21 cellular contexts compared by ENCODE assay signal in genomic region chr6:125843593-125843992, GRCh38. TPM values are rescaled to one million over a fixed set of nuclear protein-coding genes. Genes with fewer than 3 reads are reported as not detected.
DNase-seq lines count a peak whose midpoint lies in the region; ATAC-seq and TF ChIP-seq lines count a peak whose summit lies in the region.
"Had no signal": no experiment of that assay in that cellular context is flagged by ENCODE, and none has a peak within 500 bp of the region (broad histone marks: within the 10 kb centered on the region; RNA-seq: fewer than 3 reads in every experiment).

No MANE protein-coding gene starts in this region.

- H3K4me1 ChIP-seq in A673 (ENCODE audit: insufficient read depth, low read length, poor library complexity, severe bottlenecking), result peaks cover 5% of the 10 kb centered on the region
- H3K4me1 ChIP-seq: foreskin keratinocyte had no signal

- POLR2A ChIA-PET in A673 (lab: Charles Lee; ENCODE audit: low non-redundant PET), result no interaction called here

- BruUV-seq in A673 (replicated peaks; lab: Mats Ljungman, UMichigan), result no TSS peak

- peak; percentile 32 to 38 for DNase-seq in Kasumi-1 (lab: John Stamatoyannopoulos, UW)
- DNase-seq in SIG-M5 treated with dmso at 0.1 percent for 504 hours (lab: John Stamatoyannopoulos, UW; ENCODE audit: unreplicated experiment), result peak; percentile 88
- DNase-seq in foreskin melanocyte, result peak; percentile 87
- DNase-seq in superior temporal gyrus (ENCODE audit: extremely low spot score), result peak; percentile 81
- DNase-seq in A673 (ENCODE audit: low spot score), result no peak
- DNase-seq in T-helper 2 cell, result no peak
- DNase-seq: activated CD4-positive, alpha-beta T cell treated with anti-CD3 and anti-CD28 coated beads, Interleukin-2, amount 50 U/mL, for 4 hours; activated T-cell treated with anti-CD3 and anti-CD28 coated beads, Interleukin-2, amount 50 U/mL, for 24 hours; BE2C; body of pancreas; cortex of kidney; foreskin keratinocyte; GOT3; NCI-H2029; NCI-H510A; ovary; SK-N-SH; small intestine; tibial artery had no signal

- CTCF ChIA-PET in A673 (lab: Charles Lee), result no interaction called here

- no peak overlapping the region for H3K4me3 ChIP-seq in A673 (ENCODE audit: low read depth, low read length, poor library complexity, severe bottlenecking)
- H3K4me3 ChIP-seq: body of pancreas, ovary, tibial artery had no signal

- H3K36me3 ChIP-seq in A673 (ENCODE audit: insufficient read depth, low read length, poor library complexity, severe bottlenecking), result no peaks in the 10 kb centered on the region
- H3K36me3 ChIP-seq: ovary, tibial artery had no signal

- H3K27ac ChIP-seq in A673 (ENCODE audit: low read depth, low read length, poor library complexity, severe bottlenecking), result no peak overlapping the region
- H3K27ac ChIP-seq: body of pancreas, foreskin keratinocyte, tibial artery had no signal

- H3K9me3 ChIP-seq in A673 (ENCODE audit: low read depth, low read length, poor library complexity, severe bottlenecking), result no peaks in the 10 kb centered on the region
- H3K9me3 ChIP-seq: BE2C, body of pancreas, ovary, SK-N-SH, tibial artery had no signal

- no peaks in the 10 kb centered on the region for H3K27me3 ChIP-seq in A673 (replicated peaks; ENCODE audit: insufficient read depth, low read depth, low read length, poor library complexity)
- H3K27me3 ChIP-seq: BE2C, body of pancreas, foreskin keratinocyte, ovary, tibial artery had no signal

- TF ChIP-seq CTCF in A673 (conservative IDR thresholded peaks at IDR 0.05; ENCODE audit: low read depth, low read length), result no peak

- ATAC-seq in HG02642 (IDR thresholded peaks at IDR 0.05; ENCODE audit: poor library complexity, unreplicated experiment), result no peak
- ATAC-seq: activated naive CD4-positive, alpha-beta T cell treated with anti-CD3 and anti-CD28 coated beads, Interleukin-2, amount 50 U/mL, for 72 hours; body of pancreas; foreskin keratinocyte had no signal

- intact Hi-C loops in A673 (cut with micrococcal nuclease; ENCODE audit: unreplicated experiment), result no loop called here

RNA-seq across cellular contexts. Expression of gene NCOA7, which starts 52.8 kb away (rescaled TPM):
- 30.1 and 33.5 TPM in 2 replicates for total RNA-seq in A673 (2021)

Comparison
In these comparisons a context has a peak if more than half of its experiments do, and no peak if none do; other contexts are left out.
1. DNase-seq: peak in Kasumi-1 (2 of 2), SIG-M5 treated with dmso at 0.1 percent for 504 hours (single experiment), foreskin melanocyte (single experiment) and superior temporal gyrus (single experiment); none in A673 (single experiment) and T-helper 2 cell (0 of 5).